8 cellular contexts compared by ENCODE assay signal in the genomic region with DNA sequence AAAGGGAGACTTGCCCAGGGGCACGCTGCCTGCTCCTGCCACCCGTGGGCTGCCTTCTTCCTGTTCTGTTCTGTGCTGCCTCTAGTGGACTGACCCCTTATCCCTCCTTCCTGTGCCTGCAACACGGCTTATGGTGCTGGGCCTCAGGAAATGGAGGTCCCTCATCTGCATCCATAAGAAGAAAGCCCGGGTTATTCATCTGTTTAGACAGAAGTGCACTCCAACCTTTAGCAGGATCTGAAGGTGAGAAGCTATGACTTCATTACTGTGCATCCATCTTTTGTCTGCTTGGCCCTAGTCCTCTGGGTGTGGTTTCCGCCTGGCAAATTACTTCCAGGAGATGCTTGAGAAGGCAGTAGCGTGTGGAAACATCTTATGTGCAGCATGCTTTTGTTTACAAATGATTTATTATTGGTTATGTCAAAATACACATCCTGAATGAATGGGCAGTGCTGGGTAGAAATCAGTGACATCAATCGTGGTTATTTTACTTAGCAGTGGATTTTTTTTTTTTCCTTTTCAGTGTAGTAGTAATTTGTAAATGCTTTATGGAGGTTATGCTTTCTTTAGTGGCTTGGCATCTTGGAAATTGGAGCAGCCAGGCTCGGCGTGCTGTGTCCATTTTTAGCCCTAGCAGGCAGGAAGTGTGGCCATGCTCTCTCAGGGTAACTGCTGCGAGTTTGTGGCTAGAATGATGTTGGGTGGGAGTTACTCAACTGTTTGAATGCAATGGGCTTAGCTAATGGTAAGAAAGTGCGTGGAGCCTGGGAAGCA. TPM values are rescaled to one million over a fixed set of nuclear protein-coding genes. Genes with fewer than 3 reads are reported as not detected.
DNase-seq lines count a peak whose midpoint lies in the region; ATAC-seq and TF ChIP-seq lines count a peak whose summit lies in the region.

No MANE protein-coding gene starts in this region.

- H3K9me3 Mint-ChIP-seq in glutamatergic neuron (ENCODE audit: unreplicated experiment), result peaks cover 1% of the 10 kb centered on the region

- no peak for ATAC-seq in GM19328 (IDR thresholded peaks at IDR 0.05; ENCODE audit: unreplicated experiment)

- H3K9me2 ChIP-seq in neural cell (ENCODE audit: insufficient read depth, low read length), result no peaks in the 10 kb centered on the region

- H3K4me3 Mint-ChIP-seq in glutamatergic neuron (ENCODE audit: unreplicated experiment), result no peak overlapping the region

- no peaks in the 10 kb centered on the region for H3K27me3 Mint-ChIP-seq in glutamatergic neuron (ENCODE audit: unreplicated experiment)

- no peaks in the 10 kb centered on the region for H3K79me2 ChIP-seq in neural cell (replicated peaks; ENCODE audit: insufficient read depth, low read length)

- H3K9ac ChIP-seq in neural cell (ENCODE audit: low read length), result no peak overlapping the region

- H3K9me3 ChIP-seq in neural cell (ENCODE audit: low read length), result no peaks in the 10 kb centered on the region

- H3K4me1 Mint-ChIP-seq in glutamatergic neuron (ENCODE audit: low read depth, unreplicated experiment), result no peaks in the 10 kb centered on the region

- no peak overlapping the region for H3K27ac ChIP-seq in neural cell (ENCODE audit: low read length)

- no peaks in the 10 kb centered on the region for H3F3A ChIP-seq in neural cell (ENCODE audit: insufficient read depth, low read length, poor library complexity, severe bottlenecking)

- H3K36me3 ChIP-seq in neural cell (ENCODE audit: insufficient read depth, low read length), result no peaks in the 10 kb centered on the region

- no peak overlapping the region for H3K27ac Mint-ChIP-seq in glutamatergic neuron (ENCODE audit: unreplicated experiment)

- H3K4me2 ChIP-seq in neural cell (ENCODE audit: low read length), result no peak overlapping the region

- TF ChIP-seq CTCF in choroid plexus epithelial cell (conservative IDR thresholded peaks at IDR 0.05; ENCODE audit: low read depth, low read length) (peak; percentile 57), neural cell (IDR thresholded peaks at IDR 0.05; ENCODE audit: poor library complexity, severe bottlenecking) (peak; percentile 11), glutamatergic neuron (IDR thresholded peaks at IDR 0.05; ENCODE audit: partially characterized antibody, unreplicated experiment) (no peak)

- no peak overlapping the region for H2AFZ ChIP-seq in neural cell (ENCODE audit: low read depth, low read length)

- DNase-seq in Caki2 (ENCODE audit: low read depth) (peak; percentile 57), KBM-7 (peak; percentile 3), choroid plexus epithelial cell (ENCODE audit: low read depth) (peak; percentile 76), cortex of kidney (lab: John Stamatoyannopoulos, UW) (no peak), NCI-H1105 treated with DMSO at 0.1 percent for 48 hours (lab: John Stamatoyannopoulos, UW) (no peak), glutamatergic neuron (no peak)

- no peak for TF ChIP-seq EP300 in neural cell (conservative IDR thresholded peaks at IDR 0.05; ENCODE audit: poor library complexity, severe bottlenecking)

- no peak for TF ChIP-seq RAD21 in neural cell (conservative IDR thresholded peaks at IDR 0.05)

- in situ Hi-C loops in Caki2 (cut with HindIII; ENCODE audit: low pct_unique_long_range_greater_than_20kb, low sequenced_read_pairs), result no loop called here
- in situ Hi-C loops in KBM-7 (cut with MboI; ENCODE audit: low pct_unique_long_range_greater_than_20kb, low sequenced_read_pairs), result loop anchor here (25.0 kb wide), 1 partner anchor 93 kb away; no protein-coding TSS in a partner anchor

- no peaks in the 10 kb centered on the region for H3K36me3 Mint-ChIP-seq in glutamatergic neuron (ENCODE audit: unreplicated experiment)

- H3K27me3 ChIP-seq in neural cell (ENCODE audit: insufficient read depth, low read depth, low read length), result no peaks in the 10 kb centered on the region

- H3K4me3 ChIP-seq in choroid plexus epithelial cell (ENCODE audit: low read depth, low read length) (no peak overlapping the region), neural cell (ENCODE audit: low read length) (no peak overlapping the region)

- no peaks in the 10 kb centered on the region for H4K20me1 ChIP-seq in neural cell (ENCODE audit: insufficient read depth)

TF ChIP-seq in neural cell, 6 proteins besides CTCF, POLR2A, EP300 and RAD21:
- no peak for TF ChIP-seq TAF1 (IDR thresholded peaks at IDR 0.05; ENCODE audit: low read depth)
- no peak for TF ChIP-seq POLR2AphosphoS5 (IDR thresholded peaks at IDR 0.05)
- TF ChIP-seq EZH2 (IDR thresholded peaks at IDR 0.05; ENCODE audit: borderline replicate concordance, insufficient read depth, low read length, poor library complexity, severe bottlenecking), result no peak
- no peak for TF ChIP-seq MXI1 (conservative IDR thresholded peaks at IDR 0.05; ENCODE audit: poor library complexity, severe bottlenecking)
- TF ChIP-seq, protein P1, sequence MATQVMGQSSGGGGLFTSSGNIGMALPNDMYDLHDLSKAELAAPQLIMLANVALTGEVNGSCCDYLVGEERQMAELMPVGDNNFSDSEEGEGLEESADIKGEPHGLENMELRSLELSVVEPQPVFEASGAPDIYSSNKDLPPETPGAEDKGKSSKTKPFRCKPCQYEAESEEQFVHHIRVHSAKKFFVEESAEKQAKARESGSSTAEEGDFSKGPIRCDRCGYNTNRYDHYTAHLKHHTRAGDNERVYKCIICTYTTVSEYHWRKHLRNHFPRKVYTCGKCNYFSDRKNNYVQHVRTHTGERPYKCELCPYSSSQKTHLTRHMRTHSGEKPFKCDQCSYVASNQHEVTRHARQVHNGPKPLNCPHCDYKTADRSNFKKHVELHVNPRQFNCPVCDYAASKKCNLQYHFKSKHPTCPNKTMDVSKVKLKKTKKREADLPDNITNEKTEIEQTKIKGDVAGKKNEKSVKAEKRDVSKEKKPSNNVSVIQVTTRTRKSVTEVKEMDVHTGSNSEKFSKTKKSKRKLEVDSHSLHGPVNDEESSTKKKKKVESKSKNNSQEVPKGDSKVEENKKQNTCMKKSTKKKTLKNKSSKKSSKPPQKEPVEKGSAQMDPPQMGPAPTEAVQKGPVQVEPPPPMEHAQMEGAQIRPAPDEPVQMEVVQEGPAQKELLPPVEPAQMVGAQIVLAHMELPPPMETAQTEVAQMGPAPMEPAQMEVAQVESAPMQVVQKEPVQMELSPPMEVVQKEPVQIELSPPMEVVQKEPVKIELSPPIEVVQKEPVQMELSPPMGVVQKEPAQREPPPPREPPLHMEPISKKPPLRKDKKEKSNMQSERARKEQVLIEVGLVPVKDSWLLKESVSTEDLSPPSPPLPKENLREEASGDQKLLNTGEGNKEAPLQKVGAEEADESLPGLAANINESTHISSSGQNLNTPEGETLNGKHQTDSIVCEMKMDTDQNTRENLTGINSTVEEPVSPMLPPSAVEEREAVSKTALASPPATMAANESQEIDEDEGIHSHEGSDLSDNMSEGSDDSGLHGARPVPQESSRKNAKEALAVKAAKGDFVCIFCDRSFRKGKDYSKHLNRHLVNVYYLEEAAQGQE (IDR thresholded peaks at IDR 0.05; ENCODE audit: borderline replicate concordance), result no peak
- TF ChIP-seq SMC3 (conservative IDR thresholded peaks at IDR 0.05; ENCODE audit: poor library complexity), result no peak

RNA-seq across cellular contexts. Expression of a gene that starts 12.7 kb away (rescaled TPM):
- 2.8 and 16.7 TPM in 2 replicates for total RNA-seq in Caki2 (2014; rRNA removed; shearing (Covaris generic); ENCODE audit: low replicate concordance)
- polyA plus RNA-seq in neural cell, result 4.1 and 4.4 TPM in 2 replicates
- polyA minus RNA-seq in neural cell, result 9.7 and 10.0 TPM in 2 replicates
- total RNA-seq in glutamatergic neuron (ENCODE audit: unreplicated experiment), result 2.6 TPM

RNA-seq across cellular contexts. Expression of a gene that starts 26.9 kb away (rescaled TPM):
- not detected in 2 replicates for total RNA-seq in Caki2 (2014; rRNA removed; shearing (Covaris generic); ENCODE audit: low replicate concordance)
- not detected in 2 replicates for polyA plus RNA-seq in neural cell
- polyA minus RNA-seq in neural cell, result not detected in 2 replicates
- not detected for total RNA-seq in glutamatergic neuron (ENCODE audit: unreplicated experiment)

Comparison
In these comparisons a context has a peak if more than half of its experiments do, and no peak if none do; other contexts are left out.
1. DNase-seq: peak in Caki2 (single experiment), KBM-7 (single experiment) and choroid plexus epithelial cell (single experiment); none in cortex of kidney (single experiment), NCI-H1105 treated with DMSO at 0.1 percent for 48 hours (single experiment) and glutamatergic neuron (single experiment).